9 cellular contexts compared by ENCODE assay signal in the genomic region with DNA sequence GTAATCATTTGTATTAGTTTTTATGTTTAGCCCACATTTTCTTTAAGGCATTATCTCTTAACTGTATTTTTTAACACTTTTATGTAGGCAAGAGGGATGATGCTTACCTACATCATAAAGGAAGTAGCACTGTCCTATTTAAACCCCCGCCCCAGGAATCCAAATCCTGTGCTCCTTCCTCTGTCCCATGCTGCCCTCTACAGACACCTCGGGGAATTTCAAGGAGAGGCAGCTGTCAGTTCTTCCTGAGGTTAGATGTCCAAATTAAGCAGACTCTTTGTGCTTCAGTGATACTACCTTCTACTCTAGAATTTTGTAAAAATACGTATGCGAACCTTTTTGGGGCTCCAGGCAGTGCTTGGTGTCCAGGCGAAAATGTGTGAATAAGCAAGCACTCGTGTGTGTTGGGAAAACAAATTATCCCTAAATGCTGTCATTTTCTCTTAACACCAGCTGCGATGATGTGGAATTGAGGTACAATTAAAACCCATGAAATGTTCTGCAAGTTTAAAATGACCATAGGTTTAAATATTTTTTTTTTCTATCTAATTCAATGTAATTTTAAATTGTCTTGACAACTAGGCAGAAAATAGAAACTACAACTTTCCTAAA. TPM values are rescaled to one million over a fixed set of nuclear protein-coding genes. Genes with fewer than 3 reads are reported as not detected.
DNase-seq lines count a peak whose midpoint lies in the region; ATAC-seq and TF ChIP-seq lines count a peak whose summit lies in the region.
"Had no signal": no experiment of that assay in that cellular context is flagged by ENCODE, and none has a peak within 500 bp of the region (broad histone marks: within the 10 kb centered on the region; RNA-seq: fewer than 3 reads in every experiment).

No MANE protein-coding gene starts in this region.

- no peaks in the 10 kb centered on the region for H3K36me3 ChIP-seq in OCI-LY7 (ENCODE audit: insufficient read depth, low read length)

- H3K27ac ChIP-seq in OCI-LY7 (ENCODE audit: low read depth, low read length, poor library complexity, severe bottlenecking) = no peak overlapping the region
- no peak overlapping the region for H3K27ac ChIP-seq in dorsolateral prefrontal cortex

- intact Hi-C loops in OCI-LY7 (cut with micrococcal nuclease; ENCODE audit: unreplicated experiment) (no loop called here), dorsolateral prefrontal cortex (cut with DNase I) (no loop called here)

- no peaks in the 10 kb centered on the region for H3K9me2 ChIP-seq in OCI-LY7 (ENCODE audit: insufficient read depth, low read length)

- DNase-seq in CMK (ENCODE audit: low read depth) = peak; percentile 21
- peak; percentile 24 for DNase-seq in OCI-LY7 (ENCODE audit: low spot score)
- DNase-seq in dorsolateral prefrontal cortex = no peak
- DNase-seq in stimulated activated CD4-positive, alpha-beta T cell treated with anti-CD3 and anti-CD28 coated beads, Interleukin-2, amount 100 ng/mL, for 48 hours = peak; percentile 39 to 50
- DNase-seq: activated B cell treated with CpG ODN at 0.5 μM for 24 hours had no signal

- POLR2A ChIA-PET in OCI-LY7 (lab: Charles Lee) = interaction anchor here (0.6 kb wide), 1 partner anchor 104 kb away, joined by 9 read pairs; no protein-coding TSS in a partner anchor

- no peak overlapping the region for H3K4me3 ChIP-seq in OCI-LY7 (ENCODE audit: low read depth, low read length, poor library complexity, severe bottlenecking)
- H3K4me3 ChIP-seq in dorsolateral prefrontal cortex = no peak overlapping the region

- H3K79me2 ChIP-seq in OCI-LY7 (ENCODE audit: insufficient read depth, low read depth, low read length) = no peaks in the 10 kb centered on the region

- BruUV-seq in OCI-LY7 (replicated peaks; lab: Mats Ljungman, UMichigan) = no TSS peak

- no peaks in the 10 kb centered on the region for H4K20me1 ChIP-seq in OCI-LY7 (ENCODE audit: insufficient read depth, low read length)

- peaks cover 0 to 24% (median 5%) of the 10 kb centered on the region in 45 donors for H3K27me3 ChIP-seq in dorsolateral prefrontal cortex

- H2AFZ ChIP-seq in OCI-LY7 (ENCODE audit: low read length) = no peak overlapping the region

- H3K4me1 ChIP-seq in OCI-LY7 (ENCODE audit: insufficient read depth, low read length, poor library complexity, severe bottlenecking) = no peaks in the 10 kb centered on the region

- CTCF ChIA-PET in OCI-LY7 (lab: Charles Lee; ENCODE audit: unreplicated experiment) = no interaction called here

- no peak for ATAC-seq in GM21619 (IDR thresholded peaks at IDR 0.05; ENCODE audit: unreplicated experiment)
- ATAC-seq in HG02981 (IDR thresholded peaks at IDR 0.05; ENCODE audit: unreplicated experiment) = no peak
- ATAC-seq in HG03442 (IDR thresholded peaks at IDR 0.05; ENCODE audit: unreplicated experiment) = no peak

- TF ChIP-seq CTCF in GM12872 (IDR thresholded peaks at IDR 0.05; ENCODE audit: insufficient read depth, low read depth, low read length) = peak; percentile 80
- peak; percentile 84 for TF ChIP-seq CTCF in OCI-LY7 (conservative IDR thresholded peaks at IDR 0.05; ENCODE audit: low read length)
- peak in 48 of 56 donors; percentile 7 to 62 (median 43) for TF ChIP-seq CTCF in dorsolateral prefrontal cortex (IDR thresholded peaks at IDR 0.05 in 54 of 56, conservative IDR thresholded peaks at IDR 0.05 in 2 of 56; ENCODE audit: low read depth in 1 of 56, partially characterized antibody in 56 of 56)

- no peaks in the 10 kb centered on the region for H3K9me3 ChIP-seq in OCI-LY7 (ENCODE audit: low read length)

- no peak overlapping the region for H3K4me2 ChIP-seq in OCI-LY7 (ENCODE audit: low read length)

RNA-seq across cellular contexts. Expression of gene CRCT1, which starts 19.2 kb away (rescaled TPM):
- not detected in 2 replicates for total RNA-seq in OCI-LY7 (2014; rRNA removed; shearing (Covaris generic))
- not detected in 2 replicates for total RNA-seq in OCI-LY7 (2022)
- not detected for total RNA-seq in dorsolateral prefrontal cortex
- total RNA-seq: activated B cell treated with CpG ODN at 0.5 μM for 24 hours had no signal

RNA-seq across cellular contexts. Expression of gene LCE5A, which starts 22.8 kb away (rescaled TPM):
- not detected in 2 replicates for total RNA-seq in OCI-LY7 (2014; rRNA removed; shearing (Covaris generic))
- not detected in 2 replicates for total RNA-seq in OCI-LY7 (2022)
- total RNA-seq in dorsolateral prefrontal cortex = under 1 TPM in 2 of 120 experiments, not detected in 118; 0.63 to 0.80 TPM
- total RNA-seq: activated B cell treated with CpG ODN at 0.5 μM for 24 hours had no signal

RNA-seq across cellular contexts. Expression of gene LCE3E, which starts 33.1 kb away (rescaled TPM):
- not detected in 2 replicates for total RNA-seq in OCI-LY7 (2014; rRNA removed; shearing (Covaris generic))
- total RNA-seq in OCI-LY7 (2022) = not detected in 2 replicates
- total RNA-seq in dorsolateral prefrontal cortex = not detected
- total RNA-seq: activated B cell treated with CpG ODN at 0.5 μM for 24 hours had no signal

RNA-seq across cellular contexts. Expression of gene LCE3D, which starts 46.9 kb away (rescaled TPM):
- not detected in 2 replicates for total RNA-seq in OCI-LY7 (2014; rRNA removed; shearing (Covaris generic))
- not detected in 2 replicates for total RNA-seq in OCI-LY7 (2022)
- total RNA-seq in dorsolateral prefrontal cortex = not detected
- total RNA-seq: activated B cell treated with CpG ODN at 0.5 μM for 24 hours had no signal

Comparison
In these comparisons a context has a peak if more than half of its experiments do, and no peak if none do; other contexts are left out.
1. DNase-seq: peak in CMK (single experiment), OCI-LY7 (single experiment) and stimulated activated CD4-positive, alpha-beta T cell treated with anti-CD3 and anti-CD28 coated beads, Interleukin-2, amount 100 ng/mL, for 48 hours (2 of 2); none in dorsolateral prefrontal cortex (0 of 10).
2. Peak in every context shown above with its lines, with median percentiles within 50 percentile points of each other: CTCF ChIP-seq.